Comparison of ENCODE assay signal across 2 cellular contexts in the genomic region with DNA sequence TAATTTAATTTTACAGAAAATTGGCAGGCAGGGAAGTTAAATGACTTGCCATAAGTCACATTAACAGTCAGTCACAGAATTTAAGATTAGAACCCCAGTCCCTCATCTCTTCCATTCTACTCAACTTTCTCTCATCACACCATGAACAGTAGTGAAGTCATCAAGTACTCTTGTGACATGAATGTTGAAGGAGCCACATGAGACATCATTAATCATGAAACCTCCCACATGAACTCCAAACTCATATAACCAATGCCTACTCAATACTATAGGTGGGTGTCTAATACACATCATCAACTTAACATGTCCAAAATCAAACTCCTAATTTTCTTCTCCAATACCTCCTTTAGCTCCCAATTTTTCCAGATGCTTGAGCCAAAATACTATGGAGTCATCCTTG.
TF ChIP-seq lines count a peak whose summit lies in the region.

No MANE protein-coding gene starts in this region.

TF ChIP-seq in HEK293, 187 proteins besides CTCF, POLR2A, EP300 and RAD21:
- 0 out of 2 replicates have a peak, but pooled peaks have one; percentile 11 for TF ChIP-seq EGR2 (tag by site-specific recombination; IDR thresholded peaks at IDR 0.05; ENCODE audit: low read depth)
- TF ChIP-seq ZNF48 (tag by site-specific recombination; IDR thresholded peaks at IDR 0.05): no peak
- TF ChIP-seq ZNF701 (tag by site-specific recombination; IDR thresholded peaks at IDR 0.05): no peak
- TF ChIP-seq, protein P1, sequence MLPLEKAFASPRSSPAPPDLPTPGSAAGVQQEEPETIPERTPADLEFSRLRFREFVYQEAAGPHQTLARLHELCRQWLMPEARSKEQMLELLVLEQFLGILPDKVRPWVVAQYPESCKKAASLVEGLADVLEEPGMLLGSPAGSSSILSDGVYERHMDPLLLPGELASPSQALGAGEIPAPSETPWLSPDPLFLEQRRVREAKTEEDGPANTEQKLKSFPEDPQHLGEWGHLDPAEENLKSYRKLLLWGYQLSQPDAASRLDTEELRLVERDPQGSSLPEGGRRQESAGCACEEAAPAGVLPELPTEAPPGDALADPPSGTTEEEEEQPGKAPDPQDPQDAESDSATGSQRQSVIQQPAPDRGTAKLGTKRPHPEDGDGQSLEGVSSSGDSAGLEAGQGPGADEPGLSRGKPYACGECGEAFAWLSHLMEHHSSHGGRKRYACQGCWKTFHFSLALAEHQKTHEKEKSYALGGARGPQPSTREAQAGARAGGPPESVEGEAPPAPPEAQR (tag by site-specific recombination; IDR thresholded peaks at IDR 0.05): no peak
- TF ChIP-seq GFI1B (tag by site-specific recombination; IDR thresholded peaks at IDR 0.05): no peak
TF ChIP-seq in HEK293: peak in this region for 1.

TF ChIP-seq in GM12878, 131 proteins besides CTCF, POLR2A, EP300 and RAD21:
- TF ChIP-seq SUZ12 (IDR thresholded peaks at IDR 0.05; ENCODE audit: unreplicated experiment) (no peak), CREB1 (IDR thresholded peaks at IDR 0.05; ENCODE audit: low read depth) (peak; percentile 46; the same call in 1 of the 2 replicates)
